Comparison of ENCODE assay signal across 8 cellular contexts in the genomic region with DNA sequence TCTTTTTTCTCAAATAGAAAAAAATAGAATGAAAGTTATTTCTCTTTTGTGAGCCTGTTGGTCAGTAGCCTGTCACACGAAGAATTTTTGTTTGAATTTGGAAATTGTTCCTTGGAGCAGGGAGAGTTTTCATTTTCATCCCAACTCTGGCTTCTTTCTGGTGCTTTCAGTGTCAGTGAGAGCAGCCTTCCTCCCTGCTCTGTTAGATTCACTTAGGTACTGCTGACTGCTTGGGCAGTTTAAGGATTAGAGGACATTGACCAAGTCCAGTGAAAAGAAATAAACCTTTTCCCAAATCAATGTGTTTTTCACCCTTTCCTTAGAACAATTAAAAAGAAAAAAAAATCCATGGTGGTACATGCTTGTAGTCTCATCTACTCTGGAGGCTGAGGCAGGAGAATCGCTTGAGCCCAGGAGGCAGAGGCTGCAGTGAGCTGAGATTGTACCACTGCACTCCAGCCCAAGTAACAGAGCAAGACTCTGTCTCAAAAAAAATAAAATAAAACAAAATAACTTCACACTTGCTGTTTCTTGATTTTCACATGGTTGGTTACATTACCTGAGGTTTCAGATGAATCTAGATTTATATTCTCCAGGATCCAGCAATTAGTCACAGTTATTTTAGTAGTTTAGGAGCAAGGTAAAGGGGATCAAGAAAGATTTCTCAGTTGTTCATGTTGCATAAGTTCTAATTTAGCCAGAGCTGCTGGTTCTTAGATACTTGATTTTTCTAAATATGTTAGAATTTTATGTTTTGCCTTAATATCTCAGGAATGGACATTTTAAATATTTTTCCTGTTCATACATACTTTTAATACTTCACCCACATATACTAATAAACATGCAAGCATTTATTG.
DNase-seq lines count a peak whose midpoint lies in the region; ATAC-seq and TF ChIP-seq lines count a peak whose summit lies in the region.

No MANE protein-coding gene starts in this region.

- peak; percentile 23 for ATAC-seq in GM18502 (IDR thresholded peaks at IDR 0.05; ENCODE audit: poor library complexity, unreplicated experiment)
- ATAC-seq in HG02840 (IDR thresholded peaks at IDR 0.05; ENCODE audit: low FRiP score, unreplicated experiment), result peak; percentile 18
- ATAC-seq in naive thymus-derived CD4-positive, alpha-beta T cell, result peak; percentile 3

- H3F3A ChIP-seq in SU-DHL-6 (ENCODE audit: insufficient read depth), result peaks cover 47% of the 10 kb centered on the region

- intact Hi-C loops in naive thymus-derived CD4-positive, alpha-beta T cell (cut with micrococcal nuclease), result loop anchor here (1.0 to 10.0 kb wide), 10 partner anchors 17 to 321 kb away; partner anchors contain the start of genes MTURN (in 2 of the 2), ZNRF2 (in 2 of the 2), FKBP14 (in 1 of the 2) and GGCT (in 1 of the 2)

- peak overlapping the region; percentile 7; the same call in 1 of the 2 replicates for H3K9ac ChIP-seq in SU-DHL-6 (ENCODE audit: low read length)

- no peak overlapping the region for H2AFZ ChIP-seq in SU-DHL-6 (ENCODE audit: low read depth, low read length, severe bottlenecking)

- peaks cover 0 to 3% (median 0%) of the 10 kb centered on the region in 11 donors for H3K9me3 Mint-ChIP-seq in naive thymus-derived CD4-positive, alpha-beta T cell

- peaks cover 18 to 25% of the 10 kb centered on the region in 2 donors for H3K4me1 ChIP-seq in naive thymus-derived CD4-positive, alpha-beta T cell (ENCODE audit: control insufficient read depth in 2 of 2, insufficient read depth in 2 of 2, low read length in 2 of 2)

- peaks cover 0 to 4% (median 0%) of the 10 kb centered on the region in 5 donors for H3K36me3 Mint-ChIP-seq in naive thymus-derived CD4-positive, alpha-beta T cell

- peaks cover 92% of the 10 kb centered on the region for H3K79me2 ChIP-seq in SU-DHL-6 (ENCODE audit: insufficient read depth, low read length)

- peak overlapping the region; percentile 81 to 98 (median 90) for H3K27ac Mint-ChIP-seq in naive thymus-derived CD4-positive, alpha-beta T cell

- no peaks in the 10 kb centered on the region for H3K27me3 ChIP-seq in SU-DHL-6 (ENCODE audit: low read length)
- H3K27me3 ChIP-seq in naive thymus-derived CD4-positive, alpha-beta T cell (ENCODE audit: control insufficient read depth in 2 of 2, insufficient read depth in 2 of 2, low read length in 2 of 2), result no peaks in the 10 kb centered on the region

- H3K4me1 Mint-ChIP-seq in naive thymus-derived CD4-positive, alpha-beta T cell, result peaks cover 31 to 68% (median 50%) of the 10 kb centered on the region in 7 donors

- no peaks in the 10 kb centered on the region for H3K9me3 ChIP-seq in SU-DHL-6 (ENCODE audit: insufficient read depth, low read length)
- no peaks in the 10 kb centered on the region for H3K9me3 ChIP-seq in naive thymus-derived CD4-positive, alpha-beta T cell (ENCODE audit: control insufficient read depth in 2 of 3, low read length in 3 of 3)

- no peak for TF ChIP-seq CTCF in SU-DHL-6 (IDR thresholded peaks at IDR 0.05; ENCODE audit: insufficient read depth, low read length, poor library complexity, severe bottlenecking)

- POLR2A ChIA-PET in naive thymus-derived CD4-positive, alpha-beta T cell (lab: Charles Lee), result interaction anchor here (0.7 to 6.8 kb wide), 5 partner anchors 25 to 213 kb away, joined by 4 to 50 read pairs (median 7); partner anchors contain the start of genes MTURN, NOD1 and ZNRF2

- peak overlapping the region; percentile 53 for H3K4me2 ChIP-seq in SU-DHL-6 (ENCODE audit: low read depth, low read length, poor library complexity, severe bottlenecking)

- H3K36me3 ChIP-seq in SU-DHL-6 (ENCODE audit: low read length), result no peaks in the 10 kb centered on the region
- no peaks in the 10 kb centered on the region for H3K36me3 ChIP-seq in naive thymus-derived CD4-positive, alpha-beta T cell (ENCODE audit: control insufficient read depth in 2 of 3, insufficient read depth in 3 of 3, low read length in 3 of 3)

- H3K27me3 Mint-ChIP-seq in naive thymus-derived CD4-positive, alpha-beta T cell, result no peaks in the 10 kb centered on the region

- H3K4me3 Mint-ChIP-seq in naive thymus-derived CD4-positive, alpha-beta T cell, result peak overlapping the region; percentile 19 to 92 (median 58)

- H4K20me1 ChIP-seq in SU-DHL-6 (ENCODE audit: low read depth, low read length), result peaks cover 40% of the 10 kb centered on the region; the same call in 1 of the 2 replicates

- CTCF ChIA-PET in naive thymus-derived CD4-positive, alpha-beta T cell (lab: Charles Lee), result interaction anchor here (0.9 to 8.1 kb wide), 2 partner anchors 14 to 70 kb away, joined by 3 to 58 read pairs; no protein-coding TSS in a partner anchor

- no peaks in the 10 kb centered on the region for H3K9me2 ChIP-seq in SU-DHL-6 (replicated peaks; ENCODE audit: insufficient read depth, low read length)

- H3K27ac ChIP-seq in SU-DHL-6 (ENCODE audit: low read depth, low read length), result peak overlapping the region; percentile 69
- peak overlapping the region; percentile 18 for H3K27ac ChIP-seq in naive thymus-derived CD4-positive, alpha-beta T cell (ENCODE audit: low read depth, low read length)

- H3K4me3 ChIP-seq in SU-DHL-6 (ENCODE audit: insufficient read depth, low read length, poor library complexity, severe bottlenecking), result no peak overlapping the region
- no peak overlapping the region for H3K4me3 ChIP-seq in naive thymus-derived CD4-positive, alpha-beta T cell (ENCODE audit: low read length)

- DNase-seq in naive thymus-derived CD4-positive, alpha-beta T cell, result no peak
- DNase-seq in KG1 (lab: John Stamatoyannopoulos, UW), result no peak
- DNase-seq in HT-29 (ENCODE audit: low spot score), result no peak
- DNase-seq in NCI-H187 treated with DMSO at 0.1 percent for 48 hours (lab: John Stamatoyannopoulos, UW), result no peak
- no peak for DNase-seq in NCI-H510A (lab: John Stamatoyannopoulos, UW)
